ENCODE assay signal across 12 cellular contexts in the genomic region with DNA sequence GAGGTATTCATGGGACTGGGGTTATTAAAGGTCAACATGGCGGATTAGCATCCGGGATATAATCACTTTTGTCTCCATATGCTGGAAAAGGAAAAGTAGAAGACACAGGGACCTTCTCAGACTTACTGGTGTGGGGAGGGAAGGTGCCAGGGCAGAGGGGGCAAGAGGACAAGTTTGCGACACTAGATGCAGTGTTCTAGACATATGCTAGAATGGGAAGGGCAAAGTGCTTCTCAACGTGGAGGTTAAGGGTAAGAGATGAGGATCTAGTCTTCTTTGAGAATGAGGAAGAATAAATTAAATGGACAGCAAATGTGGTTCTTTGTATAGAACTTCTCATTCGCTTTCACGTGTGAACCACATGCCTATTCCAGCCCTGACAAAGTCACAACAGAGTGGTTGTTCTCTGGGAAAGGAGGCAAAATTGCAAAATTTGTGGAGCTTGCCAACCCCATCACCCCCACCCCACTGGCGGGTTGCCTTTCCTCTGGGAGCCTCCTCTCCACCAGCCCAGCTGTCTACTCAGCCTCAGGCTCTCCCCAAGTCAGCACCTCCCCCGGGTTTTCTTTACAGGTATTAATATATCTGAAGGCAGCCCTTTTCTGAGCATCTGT. TPM values are rescaled to one million over a fixed set of nuclear protein-coding genes. Genes with fewer than 3 reads are reported as not detected.
A peak's percentile ranks its signal among the peaks of the same experiment; 100 is the strongest.
DNase-seq lines count a peak whose midpoint lies in the region; ATAC-seq and TF ChIP-seq lines count a peak whose summit lies in the region.
"Had no signal": no experiment of that assay in that cellular context is flagged by ENCODE, and none has a peak within 500 bp of the region (broad histone marks: within the 10 kb centered on the region; RNA-seq: fewer than 3 reads in every experiment).

No MANE protein-coding gene starts in this region.

- H3K27me3 ChIP-seq in tibial nerve: no peaks in the 10 kb centered on the region

- peak overlapping the region; percentile 90 for H3K4me3 Mint-ChIP-seq in activated naive CD8-positive, alpha-beta T cell
- H3K4me3 Mint-ChIP-seq in activated naive CD8-positive, alpha-beta T cell treated with anti-CD3 and anti-CD28 coated beads for 36 hours: no peak overlapping the region
- H3K4me3 Mint-ChIP-seq in T-cell: peak overlapping the region; percentile 26 to 90 (median 83)
- no peak overlapping the region for H3K4me3 Mint-ChIP-seq in stimulated activated memory B cell treated with anti-CD40 and anti-IgM and Interleukin-4, amounts not matched to agents 10 μg/mL and 1 μg/mL and 100 μg/mL, for 72 hours

- ATAC-seq in T-cell (replicated peaks in 1 of 4): no peak
- no peak for ATAC-seq in stimulated activated memory B cell treated with anti-CD40 and anti-IgM and Interleukin-4, amounts not matched to agents 10 μg/mL and 1 μg/mL and 100 μg/mL, for 72 hours

- TF ChIP-seq EP300 in tibial nerve (IDR thresholded peaks at IDR 0.05): peak in 1 of 2 donors; percentile 69

- CTCF ChIA-PET in T-cell (lab: Charles Lee) (no interaction called here), RWPE1 (lab: Yijun Ruan, JAX) (no interaction called here)

- 46 to 50% methylated on average over 8 of the region's 8 CpGs for WGBS in lower leg skin, 2 donors
- WGBS in tibial nerve, 2 donors: 44 to 46% methylated on average over 8 of the region's 8 CpGs

- H3K27me3 Mint-ChIP-seq in activated naive CD8-positive, alpha-beta T cell: peaks cover 2% of the 10 kb centered on the region
- peaks cover 34% of the 10 kb centered on the region for H3K27me3 Mint-ChIP-seq in activated naive CD8-positive, alpha-beta T cell treated with anti-CD3 and anti-CD28 coated beads for 36 hours
- peaks cover 1 to 9% of the 10 kb centered on the region in 2 donors for H3K27me3 Mint-ChIP-seq in T-cell
- no peaks in the 10 kb centered on the region for H3K27me3 Mint-ChIP-seq in stimulated activated memory B cell treated with anti-CD40 and anti-IgM and Interleukin-4, amounts not matched to agents 10 μg/mL and 1 μg/mL and 100 μg/mL, for 72 hours

- intact Hi-C loops in lower leg skin (cut with DNase I; ENCODE audit: low total_unique reads): no loop called here

- H3K4me1 ChIP-seq in tibial nerve: peaks cover 0 to 44% (median 30%) of the 10 kb centered on the region in 4 donors

- peaks cover 0 to 4% (median 0%) of the 10 kb centered on the region in 4 donors for H3K9me3 ChIP-seq in tibial nerve

- no peaks in the 10 kb centered on the region for H3K36me3 Mint-ChIP-seq in activated naive CD8-positive, alpha-beta T cell
- H3K36me3 Mint-ChIP-seq in activated naive CD8-positive, alpha-beta T cell treated with anti-CD3 and anti-CD28 coated beads for 36 hours: no peaks in the 10 kb centered on the region
- H3K36me3 Mint-ChIP-seq in T-cell: no peaks in the 10 kb centered on the region
- H3K36me3 Mint-ChIP-seq in stimulated activated memory B cell treated with anti-CD40 and anti-IgM and Interleukin-4, amounts not matched to agents 10 μg/mL and 1 μg/mL and 100 μg/mL, for 72 hours: no peaks in the 10 kb centered on the region

- H3K4me3 ChIP-seq in lower leg skin (ENCODE audit: low read depth, poor library complexity, severe bottlenecking) (no peak overlapping the region), tibial nerve (peak overlapping the region in 3 of 4 donors; percentile 92 to 99 (median 95))

- no peaks in the 10 kb centered on the region for H3K9me3 Mint-ChIP-seq in activated naive CD8-positive, alpha-beta T cell (ENCODE audit: low read depth)
- no peaks in the 10 kb centered on the region for H3K9me3 Mint-ChIP-seq in activated naive CD8-positive, alpha-beta T cell treated with anti-CD3 and anti-CD28 coated beads for 36 hours
- no peaks in the 10 kb centered on the region for H3K9me3 Mint-ChIP-seq in T-cell
- no peaks in the 10 kb centered on the region for H3K9me3 Mint-ChIP-seq in stimulated activated memory B cell treated with anti-CD40 and anti-IgM and Interleukin-4, amounts not matched to agents 10 μg/mL and 1 μg/mL and 100 μg/mL, for 72 hours

- H3K27ac ChIP-seq in tibial nerve (peak overlapping the region in 3 of 4 donors; percentile 96 to 100 (median 98)), RWPE1 (no peak overlapping the region)
- H3K27ac ChIP-seq: C4-2B had no signal

- POLR2A ChIA-PET in T-cell (lab: Charles Lee): no interaction called here
- POLR2A ChIA-PET in RWPE1 (lab: Yijun Ruan, JAX; ENCODE audit: low non-redundant PET): no interaction called here

- DNase-seq in activated naive CD8-positive, alpha-beta T cell treated with anti-CD3 and anti-CD28 coated beads for 36 hours: no peak
- no peak for DNase-seq in T-cell
- DNase-seq in lower leg skin (ENCODE audit: low spot score in 2 of 2): peak; percentile 43 to 91
- DNase-seq in tibial nerve (ENCODE audit: low spot score in 2 of 2): peak in 1 of 2 donors; percentile 34
- DNase-seq in effector CD4-positive, alpha-beta T cell: no peak
- no peak for DNase-seq in RWPE1 (ENCODE audit: low spot score)
- DNase-seq: activated gamma-delta T cell, Kasumi-1, NCI-H510A treated with DMSO at 0.1 percent for 48 hours had no signal

- TF ChIP-seq CTCF in lower leg skin (IDR thresholded peaks at IDR 0.05): no peak
- TF ChIP-seq CTCF in tibial nerve (IDR thresholded peaks at IDR 0.05): no peak
- no peak for TF ChIP-seq CTCF in RWPE1 (conservative IDR thresholded peaks at IDR 0.05; ENCODE audit: low read depth)

- H3K27ac Mint-ChIP-seq in activated naive CD8-positive, alpha-beta T cell: no peak overlapping the region
- no peak overlapping the region for H3K27ac Mint-ChIP-seq in activated naive CD8-positive, alpha-beta T cell treated with anti-CD3 and anti-CD28 coated beads for 36 hours
- H3K27ac Mint-ChIP-seq in T-cell: no peak overlapping the region
- no peak overlapping the region for H3K27ac Mint-ChIP-seq in stimulated activated memory B cell treated with anti-CD40 and anti-IgM and Interleukin-4, amounts not matched to agents 10 μg/mL and 1 μg/mL and 100 μg/mL, for 72 hours

- H3K36me3 ChIP-seq in tibial nerve: no peaks in the 10 kb centered on the region

- H3K4me1 Mint-ChIP-seq in activated naive CD8-positive, alpha-beta T cell (ENCODE audit: low read depth): peaks cover 26% of the 10 kb centered on the region
- H3K4me1 Mint-ChIP-seq in activated naive CD8-positive, alpha-beta T cell treated with anti-CD3 and anti-CD28 coated beads for 36 hours: peaks cover 17% of the 10 kb centered on the region
- H3K4me1 Mint-ChIP-seq in T-cell: peaks cover 23 to 31% (median 29%) of the 10 kb centered on the region in 3 donors
- H3K4me1 Mint-ChIP-seq in stimulated activated memory B cell treated with anti-CD40 and anti-IgM and Interleukin-4, amounts not matched to agents 10 μg/mL and 1 μg/mL and 100 μg/mL, for 72 hours: peaks cover 27% of the 10 kb centered on the region

- no peak for TF ChIP-seq POLR2A in lower leg skin (IDR thresholded peaks at IDR 0.05)
- no peak for TF ChIP-seq POLR2A in tibial nerve (IDR thresholded peaks at IDR 0.05)

RNA-seq across cellular contexts. Expression of a gene that starts 1.4 kb away (rescaled TPM):
- 10 to 100 TPM; 58.0 to 60.0 TPM for total RNA-seq in activated naive CD8-positive, alpha-beta T cell treated with anti-CD3 and anti-CD28 coated beads for 36 hours
- total RNA-seq in T-cell: 10 to 100 TPM; 44.2 to 80.3 (median 71.2) TPM
- total RNA-seq in lower leg skin: 100 to 1,000 TPM in 2 of 4 donors, 10 to 100 TPM in 2; 78.1 to 137 (median 94.2) TPM
- total RNA-seq in tibial nerve: 100 to 1,000 TPM; 137 to 276 (median 267) TPM

Comparison
In these comparisons a context has a peak if more than half of its experiments do, and no peak if none do; other contexts are left out.
1. H3K4me3 Mint-ChIP-seq: peak in activated naive CD8-positive, alpha-beta T cell (single experiment) and T-cell (3 of 3); none in activated naive CD8-positive, alpha-beta T cell treated with anti-CD3 and anti-CD28 coated beads for 36 hours (single experiment) and stimulated activated memory B cell treated with anti-CD40 and anti-IgM and Interleukin-4, amounts not matched to agents 10 μg/mL and 1 μg/mL and 100 μg/mL, for 72 hours (single experiment).
2. DNase-seq: peak in lower leg skin (2 of 2); none in activated naive CD8-positive, alpha-beta T cell treated with anti-CD3 and anti-CD28 coated beads for 36 hours (single experiment), T-cell (0 of 34), effector CD4-positive, alpha-beta T cell (single experiment) and RWPE1 (single experiment).